1 cellular context compared by ENCODE assay signal in the genomic region with DNA sequence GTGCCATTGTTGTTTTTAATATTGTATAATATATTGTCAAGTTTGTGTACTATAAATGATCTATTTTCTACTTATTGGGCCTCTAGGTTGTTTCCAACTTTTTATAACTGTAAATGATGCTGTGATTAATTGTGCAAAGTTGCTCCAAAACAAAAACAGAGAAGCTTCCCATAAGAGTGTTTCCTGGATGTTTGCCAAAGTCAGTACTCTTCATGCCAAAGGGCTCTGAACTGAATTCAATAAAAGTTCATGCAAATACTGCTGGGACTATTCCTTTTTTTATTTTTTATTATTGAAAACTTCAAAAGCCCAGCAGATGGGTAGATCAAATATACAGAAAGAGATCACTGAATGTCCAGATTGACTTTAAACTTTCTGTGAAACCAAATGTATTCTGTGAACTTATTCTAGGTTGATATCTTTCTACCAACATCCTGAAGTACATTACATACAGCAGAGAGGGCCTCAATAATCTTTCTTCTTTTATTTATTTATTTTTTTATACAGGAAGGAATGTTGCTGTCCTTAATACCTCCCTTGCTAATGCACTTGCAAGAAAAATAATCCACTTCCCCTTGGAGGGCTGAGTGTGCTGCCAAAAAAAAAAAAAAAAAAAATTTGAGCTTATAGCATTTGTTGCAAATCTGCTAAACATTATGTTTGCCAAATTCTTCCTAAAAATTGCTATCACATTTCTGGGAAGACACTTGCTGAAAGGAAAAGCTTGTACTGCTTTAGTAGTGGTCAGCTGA.
TF ChIP-seq lines count a peak whose summit lies in the region.

No MANE protein-coding gene starts in this region.

TF ChIP-seq in IMR-90, 13 proteins besides CTCF, POLR2A, EP300 and RAD21 (continued from another document):
- TF ChIP-seq, protein P1, sequence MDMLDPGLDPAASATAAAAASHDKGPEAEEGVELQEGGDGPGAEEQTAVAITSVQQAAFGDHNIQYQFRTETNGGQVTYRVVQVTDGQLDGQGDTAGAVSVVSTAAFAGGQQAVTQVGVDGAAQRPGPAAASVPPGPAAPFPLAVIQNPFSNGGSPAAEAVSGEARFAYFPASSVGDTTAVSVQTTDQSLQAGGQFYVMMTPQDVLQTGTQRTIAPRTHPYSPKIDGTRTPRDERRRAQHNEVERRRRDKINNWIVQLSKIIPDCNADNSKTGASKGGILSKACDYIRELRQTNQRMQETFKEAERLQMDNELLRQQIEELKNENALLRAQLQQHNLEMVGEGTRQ (IDR thresholded peaks at IDR 0.05; ENCODE audit: low read depth, low read length), result no peak
- TF ChIP-seq CEBPB (IDR thresholded peaks at IDR 0.05; ENCODE audit: low read depth, low read length) (no peak), BHLHE40 (IDR thresholded peaks at IDR 0.05; ENCODE audit: low read depth, low read length) (no peak), RCOR1 (IDR thresholded peaks at IDR 0.05; ENCODE audit: insufficient replicate concordance, low read length) (no peak), MAFK (IDR thresholded peaks at IDR 0.05; ENCODE audit: low read depth, low read length) (no peak)
- TF ChIP-seq, protein P2, sequence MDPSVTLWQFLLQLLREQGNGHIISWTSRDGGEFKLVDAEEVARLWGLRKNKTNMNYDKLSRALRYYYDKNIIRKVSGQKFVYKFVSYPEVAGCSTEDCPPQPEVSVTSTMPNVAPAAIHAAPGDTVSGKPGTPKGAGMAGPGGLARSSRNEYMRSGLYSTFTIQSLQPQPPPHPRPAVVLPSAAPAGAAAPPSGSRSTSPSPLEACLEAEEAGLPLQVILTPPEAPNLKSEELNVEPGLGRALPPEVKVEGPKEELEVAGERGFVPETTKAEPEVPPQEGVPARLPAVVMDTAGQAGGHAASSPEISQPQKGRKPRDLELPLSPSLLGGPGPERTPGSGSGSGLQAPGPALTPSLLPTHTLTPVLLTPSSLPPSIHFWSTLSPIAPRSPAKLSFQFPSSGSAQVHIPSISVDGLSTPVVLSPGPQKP (IDR thresholded peaks at IDR 0.05; ENCODE audit: borderline replicate concordance, low read depth, low read length), result no peak
